Comparison of ENCODE assay signal across 27 cellular contexts in genomic region chr2:194126418-194126817, GRCh38.
"Had no signal": no experiment of that assay in that cellular context is flagged by ENCODE, and none has a peak within 500 bp of the region (broad histone marks: within the 10 kb centered on the region; RNA-seq: fewer than 3 reads in every experiment).

No MANE protein-coding gene starts in this region.

- H3K9me3 ChIP-seq: mucosa of descending colon, psoas muscle, thoracic aorta had no signal

- H3K27ac ChIP-seq: esophagus squamous epithelium, heart right ventricle, left lung, neural progenitor cell, psoas muscle, spleen, thoracic aorta, tibial nerve, upper lobe of left lung had no signal

- ATAC-seq: effector memory CD8-positive, alpha-beta T cell; heart right ventricle; left cardiac atrium; left lung; mucosa of descending colon; natural killer cell treated with Interleukin-12 subunit alpha and Interleukin-12 subunit beta and Interleukin-15 and Interleukin-18, amount 100 ng/mL, for 72 hours; psoas muscle; right cardiac atrium; stimulated activated memory B cell treated with anti-CD40 and anti-IgM and Interleukin-4, amounts not matched to agents 10 μg/mL and 1 μg/mL and 100 μg/mL, for 72 hours; stimulated activated naive CD8-positive, alpha-beta T cell treated with anti-CD3 and anti-CD28 coated beads, Interleukin-15, Interleukin-2, amounts not matched to agents 100 U/mL and 50 U/mL, for 24 hours had no signal

- H3K27me3 ChIP-seq: esophagus squamous epithelium, heart right ventricle, left lung, neural progenitor cell, spleen, tibial nerve, upper lobe of left lung had no signal

- H3K4me2 ChIP-seq: neural progenitor cell had no signal

- H3K4me1 ChIP-seq: esophagus squamous epithelium, heart right ventricle, left lung, neural progenitor cell, psoas muscle, spleen, tibial nerve, upper lobe of left lung had no signal

- H3K36me3 ChIP-seq: esophagus squamous epithelium, heart right ventricle, left lung, neural progenitor cell, spleen, thoracic aorta, tibial nerve, upper lobe of left lung had no signal

- H2AFZ ChIP-seq: neural progenitor cell had no signal

- H3K4me3 ChIP-seq: esophagus squamous epithelium, heart right ventricle, left lung, mucosa of descending colon, neural progenitor cell, psoas muscle, skin epidermis, spleen, thoracic aorta, tibial nerve, upper lobe of left lung had no signal

- H3K9ac ChIP-seq: neural progenitor cell had no signal

- DNase-seq: cortex of kidney; effector memory CD8-positive, alpha-beta T cell; erythroblast; esophagus squamous epithelium; foreskin melanocyte; glutamatergic neuron; heart right ventricle; hippocampal formation; left cardiac atrium; left lung; mesenchymal stem cell; mucosa of descending colon; naive B cell; nucleus accumbens; psoas muscle; right cardiac atrium; spleen; stimulated activated CD4-positive, alpha-beta T cell treated with anti-CD3 and anti-CD28 coated beads, Interleukin-4, amount 100 ng/mL, for 4 hours; stimulated activated naive CD8-positive, alpha-beta T cell treated with anti-CD3 and anti-CD28 coated beads, Interleukin-15, Interleukin-2, amounts not matched to agents 100 U/mL and 50 U/mL, for 24 hours; substantia nigra; upper lobe of left lung had no signal
